Comparison of ENCODE assay signal across 9 cellular contexts in genomic region chr1:59730759-59731478, GRCh38.
A peak's percentile ranks its signal among the peaks of the same experiment; 100 is the strongest.
DNase-seq lines count a peak whose midpoint lies in the region; ATAC-seq, FAIRE-seq and TF ChIP-seq lines count a peak whose summit lies in the region.
"Had no signal": no experiment of that assay in that cellular context is flagged by ENCODE, and none has a peak within 500 bp of the region (broad histone marks: within the 10 kb centered on the region; RNA-seq: fewer than 3 reads in every experiment).

No MANE protein-coding gene starts in this region.

- peak overlapping the region; percentile 55 for H3K9ac ChIP-seq in HepG2 (ENCODE audit: insufficient read depth, low read depth, low read length)
- no peak overlapping the region for H3K9ac ChIP-seq in kidney (ENCODE audit: low read length in 2 of 2)

- H3K4me1 ChIP-seq in HepG2 (ENCODE audit: insufficient read depth, low read length) (peaks cover 41% of the 10 kb centered on the region), kidney (ENCODE audit: control insufficient read depth in 1 of 2, insufficient read depth in 1 of 2, low read depth in 1 of 2, low read length in 2 of 2) (peaks cover 2 to 5% of the 10 kb centered on the region in 2 donors)

- H3K4me1 Mint-ChIP-seq in chondrocyte (ENCODE audit: low read depth): peaks cover 48% of the 10 kb centered on the region
- H3K4me1 Mint-ChIP-seq in CD4-positive, alpha-beta T cell (ENCODE audit: low read depth): peaks cover 18% of the 10 kb centered on the region

- ATAC-seq in HepG2: peak; percentile 96
- ATAC-seq in CD4-positive, alpha-beta T cell (ENCODE audit: poor library complexity): no peak

- H3K4me3 ChIP-seq in HepG2 (replicated peaks in 1 of 3; ENCODE audit: insufficient read depth in 1 of 3, low read depth in 2 of 3, low read length in 3 of 3) (peak overlapping the region in 1 of 3 experiments; percentile 34; a peak in 1 of 6 replicates), kidney (ENCODE audit: low read length in 2 of 2) (no peak overlapping the region)

- TF ChIP-seq RAD21 in HepG2 (CRISPR knock-in tag; IDR thresholded peaks at IDR 0.05): no peak

- H4K20me1 ChIP-seq in HepG2 (ENCODE audit: insufficient read depth, low read length): no peaks in the 10 kb centered on the region

- H2AFZ ChIP-seq in HepG2 (ENCODE audit: low read length): peak overlapping the region; percentile 70

- no peaks in the 10 kb centered on the region for H3K79me2 ChIP-seq in HepG2 (ENCODE audit: insufficient read depth, low read length)

- no peaks in the 10 kb centered on the region for H3K36me3 ChIP-seq in HepG2 (replicated peaks in 1 of 2; ENCODE audit: control insufficient read depth in 1 of 2, insufficient read depth in 2 of 2, low read length in 2 of 2)
- H3K36me3 ChIP-seq in kidney (ENCODE audit: control insufficient read depth in 1 of 2, insufficient read depth in 2 of 2, low read length in 2 of 2): peaks cover 0 to 5% of the 10 kb centered on the region in 2 donors

- peaks cover 8% of the 10 kb centered on the region; the same call in 1 of the 2 replicates for H3K9me3 ChIP-seq in HepG2 (ENCODE audit: low read length)
- H3K9me3 ChIP-seq in kidney (ENCODE audit: control insufficient read depth in 1 of 2, low read length in 2 of 2): no peaks in the 10 kb centered on the region
- no peaks in the 10 kb centered on the region for H3K9me3 ChIP-seq in CD4-positive, alpha-beta T cell (ENCODE audit: control insufficient read depth, low read length)

- intact Hi-C loops in HepG2 (cut with micrococcal nuclease; ENCODE audit: unreplicated experiment) (no loop called here), kidney (cut with DNase I) (no loop called here)
- intact Hi-C loops in CD4-positive, alpha-beta T cell (cut with DNase I, micrococcal nuclease): no loop called here

- TF ChIP-seq EP300 in HepG2 (IDR thresholded peaks at IDR 0.05; ENCODE audit: low read depth in 2 of 2, low read length in 2 of 2) (peak in 1 of 2 experiments; percentile 61; a peak in 2 of 4 replicates), HepG2 (CRISPR knock-in tag; IDR thresholded peaks at IDR 0.05; ENCODE audit: borderline replicate concordance) (peak; percentile 73; the same call in 1 of the 2 replicates)

- in situ Hi-C loops in HepG2 (cut with HindIII; ENCODE audit: extremely low pct_ligation_motif_present, low pct_unique_long_range_greater_than_20kb): no loop called here

- peak overlapping the region; percentile 73 for H3K27ac ChIP-seq in HepG2 (ENCODE audit: extremely low read length, insufficient read depth, low read length)
- H3K27ac ChIP-seq in substantia nigra (ENCODE audit: low read depth, low read length, poor library complexity, severe bottlenecking): peak overlapping the region; percentile 46
- no peak overlapping the region for H3K27ac ChIP-seq in kidney (ENCODE audit: low read depth in 2 of 2, low read length in 2 of 2)
- H3K27ac ChIP-seq in CD4-positive, alpha-beta T cell (ENCODE audit: low read depth, low read length): no peak overlapping the region
- H3K27ac ChIP-seq: HL-60 had no signal

- FAIRE-seq in HepG2 (lab: Jason Lieb, UNC): peak; percentile 95
- FAIRE-seq in kidney (lab: Jason Lieb, UNC): no peak

- H3K36me3 Mint-ChIP-seq in chondrocyte (ENCODE audit: low read depth): peaks cover 1% of the 10 kb centered on the region
- H3K36me3 Mint-ChIP-seq in CD4-positive, alpha-beta T cell (ENCODE audit: low read depth): peaks cover 5% of the 10 kb centered on the region

- peak overlapping the region; percentile 71 for H3K4me2 ChIP-seq in HepG2 (ENCODE audit: low read depth, low read length)

- peaks cover under 1% of the 10 kb centered on the region for H3K9me3 Mint-ChIP-seq in chondrocyte (ENCODE audit: low read depth)
- no peaks in the 10 kb centered on the region for H3K9me3 Mint-ChIP-seq in CD4-positive, alpha-beta T cell

- 12% methylated on average over 9 of the region's 12 CpGs for WGBS in HepG2 (ENCODE audit: low lambda C conversion rate)

- CTCF ChIA-PET in HepG2 (lab: Yijun Ruan, JAX; ENCODE audit: low intra/inter-chr PET ratio, low total read pairs): no interaction called here
- CTCF ChIA-PET in CD4-positive, alpha-beta T cell (lab: Charles Lee): no interaction called here

- no peak for TF ChIP-seq CTCF in chondrocyte (IDR thresholded peaks at IDR 0.05)
- no peak for TF ChIP-seq CTCF in HepG2 (CRISPR knock-in tag; IDR thresholded peaks at IDR 0.05)
- TF ChIP-seq CTCF in kidney (IDR thresholded peaks at IDR 0.05; ENCODE audit: borderline replicate concordance, extremely low read depth, insufficient read depth): no peak
- TF ChIP-seq CTCF in CD4-positive, alpha-beta T cell (IDR thresholded peaks at IDR 0.05): no peak

- H3K27me3 Mint-ChIP-seq in chondrocyte (ENCODE audit: low read depth): no peaks in the 10 kb centered on the region
- no peaks in the 10 kb centered on the region for H3K27me3 Mint-ChIP-seq in CD4-positive, alpha-beta T cell

- peak; percentile 78 for DNase-seq in DMS53 treated with DMSO at 0.1 percent for 48 hours (lab: John Stamatoyannopoulos, UW; ENCODE audit: unreplicated experiment)
- DNase-seq in NCI-H226: peak; percentile 71
- DNase-seq in chondrocyte (ENCODE audit: low spot score): no peak
- DNase-seq in HepG2 (ENCODE audit: low spot score): peak; percentile 93
- DNase-seq in substantia nigra (lab: John Stamatoyannopoulos, UW): peak in 28 of 49 donors; percentile 4 to 67 (median 29)
- no peak for DNase-seq in kidney
- DNase-seq in cerebellum (ENCODE audit: low spot score): no peak
- no peak for DNase-seq in CD4-positive, alpha-beta T cell

- TF ChIP-seq POLR2A in HepG2 (IDR thresholded peaks at IDR 0.05; ENCODE audit: insufficient read depth in 1 of 2, low read depth in 2 of 2, low read length in 2 of 2): 0 out of 4 replicates have a peak, but pooled peaks of 1 of the 2 experiments have one; percentile 40

- H3K27me3 ChIP-seq in HepG2 (ENCODE audit: control insufficient read depth in 1 of 2, insufficient read depth in 2 of 2, low read length in 2 of 2): no peaks in the 10 kb centered on the region
- no peaks in the 10 kb centered on the region for H3K27me3 ChIP-seq in CD4-positive, alpha-beta T cell (ENCODE audit: control insufficient read depth, insufficient read depth, low read length)

- BruUV-seq in HepG2 (replicated peaks; lab: Mats Ljungman, UMichigan): TSS peak; percentile 88

- POLR2A ChIA-PET in HepG2 (lab: Yijun Ruan, JAX): interaction anchor here (0.7 to 1.8 kb wide), 9 partner anchors 16 to 947 kb away, joined by 3 to 13 read pairs (median 3); partner anchors contain the start of genes FGGY, HOOK1 and JUN
- POLR2A ChIA-PET in CD4-positive, alpha-beta T cell (lab: Charles Lee): interaction anchor here (0.9 kb wide), 1 partner anchor 947 kb away, joined by 3 read pairs; the partner anchor contains the start of gene JUN

- no peak overlapping the region for H3K4me3 Mint-ChIP-seq in chondrocyte (ENCODE audit: unreplicated experiment)
- H3K4me3 Mint-ChIP-seq in CD4-positive, alpha-beta T cell: no peak overlapping the region

- H3K27ac Mint-ChIP-seq in chondrocyte (ENCODE audit: unreplicated experiment): peak overlapping the region; percentile 95
- no peak overlapping the region for H3K27ac Mint-ChIP-seq in CD4-positive, alpha-beta T cell

TF ChIP-seq in HepG2, 621 proteins besides CTCF, POLR2A, EP300 and RAD21 (continues in another document):
- TF ChIP-seq ARID4A (CRISPR knock-in tag; IDR thresholded peaks at IDR 0.05; ENCODE audit: borderline replicate concordance) (peak; percentile 57; the same call in 1 of the 2 replicates), MYPOP (CRISPR knock-in tag; IDR thresholded peaks at IDR 0.05) (peak; percentile 70; the same call in 1 of the 2 replicates)

Comparison
In these comparisons a context has a peak if more than half of its experiments do, and no peak if none do; other contexts are left out.
1. DNase-seq: peak in DMS53 treated with DMSO at 0.1 percent for 48 hours (single experiment), NCI-H226 (single experiment), HepG2 (single experiment) and substantia nigra (28 of 49); none in chondrocyte (single experiment), kidney (single experiment), cerebellum (single experiment) and CD4-positive, alpha-beta T cell (0 of 10).
2. H3K27ac ChIP-seq: peak in HepG2 (single experiment) and substantia nigra (single experiment); none in kidney (0 of 2) and CD4-positive, alpha-beta T cell (single experiment).